Comparison of ENCODE assay signal across 1 cellular context in the genomic region with DNA sequence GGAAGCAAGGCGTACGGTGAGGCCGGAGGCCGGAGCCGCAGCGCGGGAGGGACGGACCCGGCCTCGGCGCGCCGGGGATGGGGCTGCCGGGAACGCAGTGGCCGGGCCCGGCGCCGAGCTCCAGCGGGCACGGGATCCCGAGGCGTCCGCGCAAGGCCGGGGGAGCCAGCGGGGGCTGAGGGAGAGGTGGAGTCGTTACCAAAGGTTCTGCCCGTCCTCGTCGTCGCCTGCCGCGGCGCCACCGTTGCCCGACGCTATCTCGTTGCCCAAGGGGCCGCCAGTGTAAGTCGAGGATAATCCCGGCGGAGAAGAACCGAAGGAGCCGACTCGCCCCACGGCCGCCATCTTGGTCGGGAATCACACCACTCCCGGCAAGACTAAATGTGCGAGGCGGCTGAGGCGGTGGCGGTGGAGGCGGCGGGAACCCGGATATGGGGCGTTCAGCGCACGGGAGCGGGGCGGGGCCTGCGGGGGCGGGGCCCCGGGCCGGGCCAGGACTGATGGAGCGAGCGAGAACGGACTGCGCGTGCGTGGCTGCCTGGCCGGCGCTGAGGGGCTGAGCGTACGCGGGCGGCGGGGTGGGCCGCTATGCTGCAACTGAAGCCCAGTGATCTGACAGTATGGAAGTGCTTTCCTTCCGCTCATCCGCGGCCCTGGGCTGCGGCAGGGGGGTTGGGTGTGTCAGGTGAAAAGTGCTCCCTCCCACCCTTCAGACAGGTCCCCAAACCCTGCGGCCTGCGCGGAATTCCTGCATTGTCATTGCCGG.
TF ChIP-seq lines count a peak whose summit lies in the region.

A gene (minus strand): TSS at position 433 of the 766 bp plus-strand sequence. CDS start 88 bp downstream, at position 345.

TF ChIP-seq in HEK293, 187 proteins besides CTCF, POLR2A, EP300 and RAD21 (continued from another document and continues in another):
- TF ChIP-seq, protein P1, sequence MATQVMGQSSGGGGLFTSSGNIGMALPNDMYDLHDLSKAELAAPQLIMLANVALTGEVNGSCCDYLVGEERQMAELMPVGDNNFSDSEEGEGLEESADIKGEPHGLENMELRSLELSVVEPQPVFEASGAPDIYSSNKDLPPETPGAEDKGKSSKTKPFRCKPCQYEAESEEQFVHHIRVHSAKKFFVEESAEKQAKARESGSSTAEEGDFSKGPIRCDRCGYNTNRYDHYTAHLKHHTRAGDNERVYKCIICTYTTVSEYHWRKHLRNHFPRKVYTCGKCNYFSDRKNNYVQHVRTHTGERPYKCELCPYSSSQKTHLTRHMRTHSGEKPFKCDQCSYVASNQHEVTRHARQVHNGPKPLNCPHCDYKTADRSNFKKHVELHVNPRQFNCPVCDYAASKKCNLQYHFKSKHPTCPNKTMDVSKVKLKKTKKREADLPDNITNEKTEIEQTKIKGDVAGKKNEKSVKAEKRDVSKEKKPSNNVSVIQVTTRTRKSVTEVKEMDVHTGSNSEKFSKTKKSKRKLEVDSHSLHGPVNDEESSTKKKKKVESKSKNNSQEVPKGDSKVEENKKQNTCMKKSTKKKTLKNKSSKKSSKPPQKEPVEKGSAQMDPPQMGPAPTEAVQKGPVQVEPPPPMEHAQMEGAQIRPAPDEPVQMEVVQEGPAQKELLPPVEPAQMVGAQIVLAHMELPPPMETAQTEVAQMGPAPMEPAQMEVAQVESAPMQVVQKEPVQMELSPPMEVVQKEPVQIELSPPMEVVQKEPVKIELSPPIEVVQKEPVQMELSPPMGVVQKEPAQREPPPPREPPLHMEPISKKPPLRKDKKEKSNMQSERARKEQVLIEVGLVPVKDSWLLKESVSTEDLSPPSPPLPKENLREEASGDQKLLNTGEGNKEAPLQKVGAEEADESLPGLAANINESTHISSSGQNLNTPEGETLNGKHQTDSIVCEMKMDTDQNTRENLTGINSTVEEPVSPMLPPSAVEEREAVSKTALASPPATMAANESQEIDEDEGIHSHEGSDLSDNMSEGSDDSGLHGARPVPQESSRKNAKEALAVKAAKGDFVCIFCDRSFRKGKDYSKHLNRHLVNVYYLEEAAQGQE (tag by site-specific recombination; IDR thresholded peaks at IDR 0.05) = no peak
- TF ChIP-seq ZNF830 (tag by site-specific recombination; IDR thresholded peaks at IDR 0.05; ENCODE audit: low read depth) (no peak), ZNF544 (tag by site-specific recombination; IDR thresholded peaks at IDR 0.05) (no peak), ZNF416 (tag by site-specific recombination; IDR thresholded peaks at IDR 0.05) (no peak), WT1 (tag by site-specific recombination; IDR thresholded peaks at IDR 0.05) (no peak), ZNF19 (tag by site-specific recombination; IDR thresholded peaks at IDR 0.05; ENCODE audit: low read depth) (no peak), ZNF677 (tag by site-specific recombination; IDR thresholded peaks at IDR 0.05) (0 out of 2 replicates have a peak, but pooled peaks have one; percentile 21), ZNF473 (tag by site-specific recombination; IDR thresholded peaks at IDR 0.05) (no peak), ZNF701 (tag by site-specific recombination; IDR thresholded peaks at IDR 0.05) (no peak), ZNF843 (tag by site-specific recombination; IDR thresholded peaks at IDR 0.05) (no peak; the same call in 1 of the 2 replicates), ZNF530 (tag by site-specific recombination; IDR thresholded peaks at IDR 0.05; ENCODE audit: low read depth) (no peak), ZNF132 (tag by site-specific recombination; IDR thresholded peaks at IDR 0.05; ENCODE audit: borderline replicate concordance) (no peak), ZNF660 (tag by site-specific recombination; IDR thresholded peaks at IDR 0.05) (peak; percentile 48; the same call in 1 of the 2 replicates), ZNF223 (tag by site-specific recombination; IDR thresholded peaks at IDR 0.05) (no peak), GLIS1 (tag by site-specific recombination; IDR thresholded peaks at IDR 0.05) (no peak), ZNF404 (tag by site-specific recombination; IDR thresholded peaks at IDR 0.05) (no peak), ZNF335 (tag by site-specific recombination; conservative IDR thresholded peaks at IDR 0.05) (peak; percentile 91), EGR2 (tag by site-specific recombination; IDR thresholded peaks at IDR 0.05; ENCODE audit: low read depth) (peak; percentile 46), GLI4 (tag by site-specific recombination; IDR thresholded peaks at IDR 0.05) (0 out of 2 replicates have a peak, but pooled peaks have one; percentile 22), ZNF114 (tag by site-specific recombination; IDR thresholded peaks at IDR 0.05) (no peak), OVOL3 (tag by site-specific recombination; IDR thresholded peaks at IDR 0.05) (no peak), ZNF561 (tag by site-specific recombination; IDR thresholded peaks at IDR 0.05; ENCODE audit: borderline replicate concordance) (no peak; the same call in 1 of the 2 replicates), ZNF175 (tag by site-specific recombination; IDR thresholded peaks at IDR 0.05) (no peak), BCL11A (tag by site-specific recombination; IDR thresholded peaks at IDR 0.05; ENCODE audit: low read depth) (no peak), TRIM28 (IDR thresholded peaks at IDR 0.05; ENCODE audit: borderline replicate concordance, low read length) (no peak), ZNF23 (tag by site-specific recombination; IDR thresholded peaks at IDR 0.05; ENCODE audit: borderline replicate concordance) (no peak), ZNF350 (tag by site-specific recombination; IDR thresholded peaks at IDR 0.05) (no peak), BCL11B (tag by site-specific recombination; IDR thresholded peaks at IDR 0.05; ENCODE audit: low read depth) (no peak), MZF1 (tag by site-specific recombination; IDR thresholded peaks at IDR 0.05; ENCODE audit: borderline replicate concordance) (no peak), HOXA7 (CRISPR knock-in tag; IDR thresholded peaks at IDR 0.05; ENCODE audit: borderline replicate concordance) (no peak), ZNF248 (tag by site-specific recombination; IDR thresholded peaks at IDR 0.05) (no peak), KLF8 (tag by site-specific recombination; IDR thresholded peaks at IDR 0.05) (0 out of 2 replicates have a peak, but pooled peaks have one; percentile 41), ZXDB (tag by site-specific recombination; IDR thresholded peaks at IDR 0.05) (peak; percentile 43), ZNF341 (tag by site-specific recombination; IDR thresholded peaks at IDR 0.05; ENCODE audit: low read depth) (no peak), ZBTB7A (tag by site-specific recombination; IDR thresholded peaks at IDR 0.05; ENCODE audit: low read depth) (no peak), SP3 (tag by site-specific recombination; IDR thresholded peaks at IDR 0.05) (peak; percentile 42; the same call in 1 of the 2 replicates), MYNN (tag by site-specific recombination; IDR thresholded peaks at IDR 0.05; ENCODE audit: borderline replicate concordance) (no peak), ZNF239 (tag by site-specific recombination; IDR thresholded peaks at IDR 0.05) (no peak), ZNF654 (tag by site-specific recombination; IDR thresholded peaks at IDR 0.05; ENCODE audit: low read depth) (no peak), HOXC10 (CRISPR knock-in tag; IDR thresholded peaks at IDR 0.05) (no peak), KLF1 (tag by site-specific recombination; IDR thresholded peaks at IDR 0.05) (peak; percentile 25; the same call in 1 of the 2 replicates), ZBTB20 (tag by site-specific recombination; IDR thresholded peaks at IDR 0.05) (peak; percentile 84)
- TF ChIP-seq, protein P2, sequence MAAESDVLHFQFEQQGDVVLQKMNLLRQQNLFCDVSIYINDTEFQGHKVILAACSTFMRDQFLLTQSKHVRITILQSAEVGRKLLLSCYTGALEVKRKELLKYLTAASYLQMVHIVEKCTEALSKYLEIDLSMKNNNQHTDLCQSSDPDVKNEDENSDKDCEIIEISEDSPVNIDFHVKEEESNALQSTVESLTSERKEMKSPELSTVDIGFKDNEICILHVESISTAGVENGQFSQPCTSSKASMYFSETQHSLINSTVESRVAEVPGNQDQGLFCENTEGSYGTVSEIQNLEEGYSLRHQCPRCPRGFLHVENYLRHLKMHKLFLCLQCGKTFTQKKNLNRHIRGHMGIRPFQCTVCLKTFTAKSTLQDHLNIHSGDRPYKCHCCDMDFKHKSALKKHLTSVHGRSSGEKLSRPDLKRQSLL (tag by site-specific recombination; IDR thresholded peaks at IDR 0.05) = no peak
- TF ChIP-seq, protein P3, sequence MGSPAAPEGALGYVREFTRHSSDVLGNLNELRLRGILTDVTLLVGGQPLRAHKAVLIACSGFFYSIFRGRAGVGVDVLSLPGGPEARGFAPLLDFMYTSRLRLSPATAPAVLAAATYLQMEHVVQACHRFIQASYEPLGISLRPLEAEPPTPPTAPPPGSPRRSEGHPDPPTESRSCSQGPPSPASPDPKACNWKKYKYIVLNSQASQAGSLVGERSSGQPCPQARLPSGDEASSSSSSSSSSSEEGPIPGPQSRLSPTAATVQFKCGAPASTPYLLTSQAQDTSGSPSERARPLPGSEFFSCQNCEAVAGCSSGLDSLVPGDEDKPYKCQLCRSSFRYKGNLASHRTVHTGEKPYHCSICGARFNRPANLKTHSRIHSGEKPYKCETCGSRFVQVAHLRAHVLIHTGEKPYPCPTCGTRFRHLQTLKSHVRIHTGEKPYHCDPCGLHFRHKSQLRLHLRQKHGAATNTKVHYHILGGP (tag by site-specific recombination; IDR thresholded peaks at IDR 0.05) = no peak
- TF ChIP-seq, protein P4, sequence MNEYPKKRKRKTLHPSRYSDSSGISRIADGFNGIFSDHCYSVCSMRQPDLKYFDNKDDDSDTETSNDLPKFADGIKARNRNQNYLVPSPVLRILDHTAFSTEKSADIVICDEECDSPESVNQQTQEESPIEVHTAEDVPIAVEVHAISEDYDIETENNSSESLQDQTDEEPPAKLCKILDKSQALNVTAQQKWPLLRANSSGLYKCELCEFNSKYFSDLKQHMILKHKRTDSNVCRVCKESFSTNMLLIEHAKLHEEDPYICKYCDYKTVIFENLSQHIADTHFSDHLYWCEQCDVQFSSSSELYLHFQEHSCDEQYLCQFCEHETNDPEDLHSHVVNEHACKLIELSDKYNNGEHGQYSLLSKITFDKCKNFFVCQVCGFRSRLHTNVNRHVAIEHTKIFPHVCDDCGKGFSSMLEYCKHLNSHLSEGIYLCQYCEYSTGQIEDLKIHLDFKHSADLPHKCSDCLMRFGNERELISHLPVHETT (tag by site-specific recombination; IDR thresholded peaks at IDR 0.05) = no peak
- TF ChIP-seq, protein P5, sequence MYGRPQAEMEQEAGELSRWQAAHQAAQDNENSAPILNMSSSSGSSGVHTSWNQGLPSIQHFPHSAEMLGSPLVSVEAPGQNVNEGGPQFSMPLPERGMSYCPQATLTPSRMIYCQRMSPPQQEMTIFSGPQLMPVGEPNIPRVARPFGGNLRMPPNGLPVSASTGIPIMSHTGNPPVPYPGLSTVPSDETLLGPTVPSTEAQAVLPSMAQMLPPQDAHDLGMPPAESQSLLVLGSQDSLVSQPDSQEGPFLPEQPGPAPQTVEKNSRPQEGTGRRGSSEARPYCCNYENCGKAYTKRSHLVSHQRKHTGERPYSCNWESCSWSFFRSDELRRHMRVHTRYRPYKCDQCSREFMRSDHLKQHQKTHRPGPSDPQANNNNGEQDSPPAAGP (tag by site-specific recombination; IDR thresholded peaks at IDR 0.05) = no peak
- TF ChIP-seq, protein P6, sequence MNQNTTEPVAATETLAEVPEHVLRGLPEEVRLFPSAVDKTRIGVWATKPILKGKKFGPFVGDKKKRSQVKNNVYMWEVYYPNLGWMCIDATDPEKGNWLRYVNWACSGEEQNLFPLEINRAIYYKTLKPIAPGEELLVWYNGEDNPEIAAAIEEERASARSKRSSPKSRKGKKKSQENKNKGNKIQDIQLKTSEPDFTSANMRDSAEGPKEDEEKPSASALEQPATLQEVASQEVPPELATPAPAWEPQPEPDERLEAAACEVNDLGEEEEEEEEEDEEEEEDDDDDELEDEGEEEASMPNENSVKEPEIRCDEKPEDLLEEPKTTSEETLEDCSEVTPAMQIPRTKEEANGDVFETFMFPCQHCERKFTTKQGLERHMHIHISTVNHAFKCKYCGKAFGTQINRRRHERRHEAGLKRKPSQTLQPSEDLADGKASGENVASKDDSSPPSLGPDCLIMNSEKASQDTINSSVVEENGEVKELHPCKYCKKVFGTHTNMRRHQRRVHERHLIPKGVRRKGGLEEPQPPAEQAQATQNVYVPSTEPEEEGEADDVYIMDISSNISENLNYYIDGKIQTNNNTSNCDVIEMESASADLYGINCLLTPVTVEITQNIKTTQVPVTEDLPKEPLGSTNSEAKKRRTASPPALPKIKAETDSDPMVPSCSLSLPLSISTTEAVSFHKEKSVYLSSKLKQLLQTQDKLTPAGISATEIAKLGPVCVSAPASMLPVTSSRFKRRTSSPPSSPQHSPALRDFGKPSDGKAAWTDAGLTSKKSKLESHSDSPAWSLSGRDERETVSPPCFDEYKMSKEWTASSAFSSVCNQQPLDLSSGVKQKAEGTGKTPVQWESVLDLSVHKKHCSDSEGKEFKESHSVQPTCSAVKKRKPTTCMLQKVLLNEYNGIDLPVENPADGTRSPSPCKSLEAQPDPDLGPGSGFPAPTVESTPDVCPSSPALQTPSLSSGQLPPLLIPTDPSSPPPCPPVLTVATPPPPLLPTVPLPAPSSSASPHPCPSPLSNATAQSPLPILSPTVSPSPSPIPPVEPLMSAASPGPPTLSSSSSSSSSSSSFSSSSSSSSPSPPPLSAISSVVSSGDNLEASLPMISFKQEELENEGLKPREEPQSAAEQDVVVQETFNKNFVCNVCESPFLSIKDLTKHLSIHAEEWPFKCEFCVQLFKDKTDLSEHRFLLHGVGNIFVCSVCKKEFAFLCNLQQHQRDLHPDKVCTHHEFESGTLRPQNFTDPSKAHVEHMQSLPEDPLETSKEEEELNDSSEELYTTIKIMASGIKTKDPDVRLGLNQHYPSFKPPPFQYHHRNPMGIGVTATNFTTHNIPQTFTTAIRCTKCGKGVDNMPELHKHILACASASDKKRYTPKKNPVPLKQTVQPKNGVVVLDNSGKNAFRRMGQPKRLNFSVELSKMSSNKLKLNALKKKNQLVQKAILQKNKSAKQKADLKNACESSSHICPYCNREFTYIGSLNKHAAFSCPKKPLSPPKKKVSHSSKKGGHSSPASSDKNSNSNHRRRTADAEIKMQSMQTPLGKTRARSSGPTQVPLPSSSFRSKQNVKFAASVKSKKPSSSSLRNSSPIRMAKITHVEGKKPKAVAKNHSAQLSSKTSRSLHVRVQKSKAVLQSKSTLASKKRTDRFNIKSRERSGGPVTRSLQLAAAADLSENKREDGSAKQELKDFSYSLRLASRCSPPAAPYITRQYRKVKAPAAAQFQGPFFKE (tag by site-specific recombination; IDR thresholded peaks at IDR 0.05; ENCODE audit: borderline replicate concordance) = no peak
- TF ChIP-seq, protein P7, sequence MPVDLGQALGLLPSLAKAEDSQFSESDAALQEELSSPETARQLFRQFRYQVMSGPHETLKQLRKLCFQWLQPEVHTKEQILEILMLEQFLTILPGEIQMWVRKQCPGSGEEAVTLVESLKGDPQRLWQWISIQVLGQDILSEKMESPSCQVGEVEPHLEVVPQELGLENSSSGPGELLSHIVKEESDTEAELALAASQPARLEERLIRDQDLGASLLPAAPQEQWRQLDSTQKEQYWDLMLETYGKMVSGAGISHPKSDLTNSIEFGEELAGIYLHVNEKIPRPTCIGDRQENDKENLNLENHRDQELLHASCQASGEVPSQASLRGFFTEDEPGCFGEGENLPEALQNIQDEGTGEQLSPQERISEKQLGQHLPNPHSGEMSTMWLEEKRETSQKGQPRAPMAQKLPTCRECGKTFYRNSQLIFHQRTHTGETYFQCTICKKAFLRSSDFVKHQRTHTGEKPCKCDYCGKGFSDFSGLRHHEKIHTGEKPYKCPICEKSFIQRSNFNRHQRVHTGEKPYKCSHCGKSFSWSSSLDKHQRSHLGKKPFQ (tag by site-specific recombination; IDR thresholded peaks at IDR 0.05) = peak; percentile 91
